ENCODE assay signal across 23 cellular contexts in genomic region chr5:176882566-176882900, GRCh38. TPM values are rescaled to one million over a fixed set of nuclear protein-coding genes. Genes with fewer than 3 reads are reported as not detected.
"Had no signal": no experiment of that assay in that cellular context is flagged by ENCODE, and none has a peak within 500 bp of the region (broad histone marks: within the 10 kb centered on the region; RNA-seq: fewer than 3 reads in every experiment).

No MANE protein-coding gene starts in this region.

- H3K36me3 ChIP-seq: pancreas, thyroid gland, upper lobe of right lung had no signal

- H3K4me3 ChIP-seq: heart left ventricle, pancreas, thyroid gland, upper lobe of right lung had no signal

- H3K27ac Mint-ChIP-seq: activated CD4-positive, alpha-beta memory T cell treated with anti-CD3 and anti-CD28 coated beads, Interleukin-2, amount 10 ng/mL, durations not matched to agents 7 days and 5 days; activated CD4-positive, alpha-beta T cell treated with anti-CD3 and anti-CD28 coated beads, Interleukin-2, amount 10 ng/mL, durations not matched to agents 24 days and 14 days; activated naive CD4-positive, alpha-beta T cell treated with anti-CD3 and anti-CD28 coated beads, Interleukin-2, amount 50 U/mL, for 24 hours; activated T-helper 1 cell treated with anti-CD3 and anti-CD28 coated beads, Interleukin-12 subunit alpha, Interleukin-12 subunit beta, Interleukin-2, Interleukin-4 antibody, amounts not matched to agents 30 ng/mL and 10 ng/mL and 1 ng/mL, durations not matched to agents 14 hours and 24 hours and 36 hours; stimulated activated naive CD8-positive, alpha-beta T cell treated with anti-CD3 and anti-CD28 coated beads, Interleukin-15, Interleukin-2, amounts not matched to agents 100 ng/mL and 50 ng/mL, for 24 hours had no signal

- DNase-seq: activated CD4-positive, alpha-beta memory T cell treated with anti-CD3 and anti-CD28 coated beads, Interleukin-2, amount 10 ng/mL, durations not matched to agents 7 days and 5 days; activated CD4-positive, alpha-beta T cell treated with anti-CD3 and anti-CD28 coated beads, Interleukin-2, amount 10 ng/mL, durations not matched to agents 24 days and 14 days; activated gamma-delta T cell; anterior cingulate cortex; caudate nucleus; effector memory CD4-positive, alpha-beta T cell; left ventricle myocardium superior; mammary epithelial cell; naive B cell; stimulated activated CD4-positive, alpha-beta T cell treated with anti-CD3 and anti-CD28 coated beads, Interleukin-1b, Interleukin-23, amount 100 ng/mL, for 48 hours; substantia nigra; thyroid gland had no signal

- ATAC-seq: activated CD4-positive, CD25-positive, alpha-beta regulatory T cell treated with anti-CD3 and anti-CD28 coated beads, Interleukin-2, amount 50 U/mL, for 24 hours; esophagus mucosa; heart left ventricle; left ventricle myocardium superior; pancreas; right cardiac atrium; upper lobe of right lung had no signal

- H3K27me3 ChIP-seq: pancreas, thyroid gland had no signal

- H3K36me3 Mint-ChIP-seq: activated naive CD4-positive, alpha-beta T cell treated with anti-CD3 and anti-CD28 coated beads, Interleukin-2, amount 50 U/mL, for 24 hours; brain; naive B cell had no signal

- H3K27me3 Mint-ChIP-seq: activated CD4-positive, alpha-beta memory T cell treated with anti-CD3 and anti-CD28 coated beads, Interleukin-2, amount 10 ng/mL, durations not matched to agents 7 days and 5 days; activated CD4-positive, alpha-beta T cell treated with anti-CD3 and anti-CD28 coated beads, Interleukin-2, amount 10 ng/mL, durations not matched to agents 24 days and 14 days had no signal

- H3K4me3 Mint-ChIP-seq: activated CD4-positive, alpha-beta memory T cell treated with anti-CD3 and anti-CD28 coated beads, Interleukin-2, amount 10 ng/mL, durations not matched to agents 7 days and 5 days; activated CD4-positive, alpha-beta T cell treated with anti-CD3 and anti-CD28 coated beads, Interleukin-2, amount 10 ng/mL, durations not matched to agents 24 days and 14 days; activated naive CD4-positive, alpha-beta T cell treated with anti-CD3 and anti-CD28 coated beads, Interleukin-2, amount 50 U/mL, for 24 hours; activated T-helper 1 cell treated with anti-CD3 and anti-CD28 coated beads, Interleukin-12 subunit alpha, Interleukin-12 subunit beta, Interleukin-2, Interleukin-4 antibody, amounts not matched to agents 30 ng/mL and 10 ng/mL and 1 ng/mL, durations not matched to agents 14 hours and 24 hours and 36 hours; naive B cell; stimulated activated naive CD8-positive, alpha-beta T cell treated with anti-CD3 and anti-CD28 coated beads, Interleukin-15, Interleukin-2, amounts not matched to agents 100 ng/mL and 50 ng/mL, for 24 hours had no signal

- H3K9me3 Mint-ChIP-seq: activated CD4-positive, alpha-beta memory T cell treated with anti-CD3 and anti-CD28 coated beads, Interleukin-2, amount 10 ng/mL, durations not matched to agents 7 days and 5 days; activated CD4-positive, alpha-beta T cell treated with anti-CD3 and anti-CD28 coated beads, Interleukin-2, amount 10 ng/mL, durations not matched to agents 24 days and 14 days; activated naive CD4-positive, alpha-beta T cell treated with anti-CD3 and anti-CD28 coated beads, Interleukin-2, amount 50 U/mL, for 24 hours; activated T-helper 1 cell treated with anti-CD3 and anti-CD28 coated beads, Interleukin-12 subunit alpha, Interleukin-12 subunit beta, Interleukin-2, Interleukin-4 antibody, amounts not matched to agents 30 ng/mL and 10 ng/mL and 1 ng/mL, durations not matched to agents 14 hours and 24 hours and 36 hours; brain; naive B cell; stimulated activated naive CD8-positive, alpha-beta T cell treated with anti-CD3 and anti-CD28 coated beads, Interleukin-15, Interleukin-2, amounts not matched to agents 100 ng/mL and 50 ng/mL, for 24 hours had no signal

RNA-seq across cellular contexts. Expression of gene HK3, which starts 16.6 kb away (rescaled TPM):
- total RNA-seq: dermis microvascular lymphatic vessel endothelial cell, mammary epithelial cell had no signal
